Comparison of ENCODE assay signal across 1 cellular context in the genomic region with DNA sequence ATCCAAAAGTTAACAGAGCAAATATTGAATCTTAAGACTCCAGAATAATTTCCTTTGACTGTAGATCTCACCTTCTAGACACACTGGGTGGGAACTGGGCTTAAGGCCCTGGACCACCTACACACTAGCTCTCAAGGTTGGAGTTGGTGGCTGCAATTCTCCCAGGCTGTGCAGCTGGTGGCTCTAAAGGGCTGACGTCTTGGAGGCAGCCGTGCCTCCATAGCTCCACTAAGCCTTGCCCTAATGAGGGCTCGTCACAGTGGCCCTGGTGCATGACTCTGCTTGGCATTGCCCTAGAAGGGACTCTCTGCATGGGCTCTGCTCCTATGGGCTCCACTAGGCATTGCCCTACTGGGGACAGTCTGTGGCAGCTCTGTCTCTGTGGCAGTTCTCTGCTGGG.
TF ChIP-seq lines count a peak whose summit lies in the region.

No MANE protein-coding gene starts in this region.

TF ChIP-seq in H1, 55 proteins besides CTCF, POLR2A, EP300 and RAD21:
- TF ChIP-seq GABPA (IDR thresholded peaks at IDR 0.05; ENCODE audit: borderline replicate concordance, insufficient read depth, low read length) (no peak), BACH1 (IDR thresholded peaks at IDR 0.05; ENCODE audit: low read length) (no peak), CEBPB (IDR thresholded peaks at IDR 0.05; ENCODE audit: low read depth, low read length) (no peak), CHD1 (IDR thresholded peaks at IDR 0.05; ENCODE audit: low read depth, low read length) (no peak), POU5F1 (IDR thresholded peaks at IDR 0.05; ENCODE audit: low read depth, low read length) (no peak), POLR2AphosphoS5 (IDR thresholded peaks at IDR 0.05; ENCODE audit: low read depth, low read length) (no peak), RNF2 (IDR thresholded peaks at IDR 0.05; ENCODE audit: borderline replicate concordance, low read depth, low read length, missing control alignments, poor library complexity, severe bottlenecking) (no peak), TCF12 (IDR thresholded peaks at IDR 0.05; ENCODE audit: low read depth, low read length) (no peak), ZNF274 (IDR thresholded peaks at IDR 0.05; ENCODE audit: borderline replicate concordance, extremely low read depth, low read length) (no peak), JUN (IDR thresholded peaks at IDR 0.05; ENCODE audit: low read depth, low read length) (no peak), KDM5A (IDR thresholded peaks at IDR 0.05; ENCODE audit: low read length) (no peak), CTBP2 (IDR thresholded peaks at IDR 0.05; ENCODE audit: borderline replicate concordance, insufficient read depth, insufficient read length, low read length) (no peak)
- TF ChIP-seq, protein P1, sequence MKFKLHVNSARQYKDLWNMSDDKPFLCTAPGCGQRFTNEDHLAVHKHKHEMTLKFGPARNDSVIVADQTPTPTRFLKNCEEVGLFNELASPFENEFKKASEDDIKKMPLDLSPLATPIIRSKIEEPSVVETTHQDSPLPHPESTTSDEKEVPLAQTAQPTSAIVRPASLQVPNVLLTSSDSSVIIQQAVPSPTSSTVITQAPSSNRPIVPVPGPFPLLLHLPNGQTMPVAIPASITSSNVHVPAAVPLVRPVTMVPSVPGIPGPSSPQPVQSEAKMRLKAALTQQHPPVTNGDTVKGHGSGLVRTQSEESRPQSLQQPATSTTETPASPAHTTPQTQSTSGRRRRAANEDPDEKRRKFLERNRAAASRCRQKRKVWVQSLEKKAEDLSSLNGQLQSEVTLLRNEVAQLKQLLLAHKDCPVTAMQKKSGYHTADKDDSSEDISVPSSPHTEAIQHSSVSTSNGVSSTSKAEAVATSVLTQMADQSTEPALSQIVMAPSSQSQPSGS (IDR thresholded peaks at IDR 0.05; ENCODE audit: low read length), result no peak
- TF ChIP-seq, protein P2, sequence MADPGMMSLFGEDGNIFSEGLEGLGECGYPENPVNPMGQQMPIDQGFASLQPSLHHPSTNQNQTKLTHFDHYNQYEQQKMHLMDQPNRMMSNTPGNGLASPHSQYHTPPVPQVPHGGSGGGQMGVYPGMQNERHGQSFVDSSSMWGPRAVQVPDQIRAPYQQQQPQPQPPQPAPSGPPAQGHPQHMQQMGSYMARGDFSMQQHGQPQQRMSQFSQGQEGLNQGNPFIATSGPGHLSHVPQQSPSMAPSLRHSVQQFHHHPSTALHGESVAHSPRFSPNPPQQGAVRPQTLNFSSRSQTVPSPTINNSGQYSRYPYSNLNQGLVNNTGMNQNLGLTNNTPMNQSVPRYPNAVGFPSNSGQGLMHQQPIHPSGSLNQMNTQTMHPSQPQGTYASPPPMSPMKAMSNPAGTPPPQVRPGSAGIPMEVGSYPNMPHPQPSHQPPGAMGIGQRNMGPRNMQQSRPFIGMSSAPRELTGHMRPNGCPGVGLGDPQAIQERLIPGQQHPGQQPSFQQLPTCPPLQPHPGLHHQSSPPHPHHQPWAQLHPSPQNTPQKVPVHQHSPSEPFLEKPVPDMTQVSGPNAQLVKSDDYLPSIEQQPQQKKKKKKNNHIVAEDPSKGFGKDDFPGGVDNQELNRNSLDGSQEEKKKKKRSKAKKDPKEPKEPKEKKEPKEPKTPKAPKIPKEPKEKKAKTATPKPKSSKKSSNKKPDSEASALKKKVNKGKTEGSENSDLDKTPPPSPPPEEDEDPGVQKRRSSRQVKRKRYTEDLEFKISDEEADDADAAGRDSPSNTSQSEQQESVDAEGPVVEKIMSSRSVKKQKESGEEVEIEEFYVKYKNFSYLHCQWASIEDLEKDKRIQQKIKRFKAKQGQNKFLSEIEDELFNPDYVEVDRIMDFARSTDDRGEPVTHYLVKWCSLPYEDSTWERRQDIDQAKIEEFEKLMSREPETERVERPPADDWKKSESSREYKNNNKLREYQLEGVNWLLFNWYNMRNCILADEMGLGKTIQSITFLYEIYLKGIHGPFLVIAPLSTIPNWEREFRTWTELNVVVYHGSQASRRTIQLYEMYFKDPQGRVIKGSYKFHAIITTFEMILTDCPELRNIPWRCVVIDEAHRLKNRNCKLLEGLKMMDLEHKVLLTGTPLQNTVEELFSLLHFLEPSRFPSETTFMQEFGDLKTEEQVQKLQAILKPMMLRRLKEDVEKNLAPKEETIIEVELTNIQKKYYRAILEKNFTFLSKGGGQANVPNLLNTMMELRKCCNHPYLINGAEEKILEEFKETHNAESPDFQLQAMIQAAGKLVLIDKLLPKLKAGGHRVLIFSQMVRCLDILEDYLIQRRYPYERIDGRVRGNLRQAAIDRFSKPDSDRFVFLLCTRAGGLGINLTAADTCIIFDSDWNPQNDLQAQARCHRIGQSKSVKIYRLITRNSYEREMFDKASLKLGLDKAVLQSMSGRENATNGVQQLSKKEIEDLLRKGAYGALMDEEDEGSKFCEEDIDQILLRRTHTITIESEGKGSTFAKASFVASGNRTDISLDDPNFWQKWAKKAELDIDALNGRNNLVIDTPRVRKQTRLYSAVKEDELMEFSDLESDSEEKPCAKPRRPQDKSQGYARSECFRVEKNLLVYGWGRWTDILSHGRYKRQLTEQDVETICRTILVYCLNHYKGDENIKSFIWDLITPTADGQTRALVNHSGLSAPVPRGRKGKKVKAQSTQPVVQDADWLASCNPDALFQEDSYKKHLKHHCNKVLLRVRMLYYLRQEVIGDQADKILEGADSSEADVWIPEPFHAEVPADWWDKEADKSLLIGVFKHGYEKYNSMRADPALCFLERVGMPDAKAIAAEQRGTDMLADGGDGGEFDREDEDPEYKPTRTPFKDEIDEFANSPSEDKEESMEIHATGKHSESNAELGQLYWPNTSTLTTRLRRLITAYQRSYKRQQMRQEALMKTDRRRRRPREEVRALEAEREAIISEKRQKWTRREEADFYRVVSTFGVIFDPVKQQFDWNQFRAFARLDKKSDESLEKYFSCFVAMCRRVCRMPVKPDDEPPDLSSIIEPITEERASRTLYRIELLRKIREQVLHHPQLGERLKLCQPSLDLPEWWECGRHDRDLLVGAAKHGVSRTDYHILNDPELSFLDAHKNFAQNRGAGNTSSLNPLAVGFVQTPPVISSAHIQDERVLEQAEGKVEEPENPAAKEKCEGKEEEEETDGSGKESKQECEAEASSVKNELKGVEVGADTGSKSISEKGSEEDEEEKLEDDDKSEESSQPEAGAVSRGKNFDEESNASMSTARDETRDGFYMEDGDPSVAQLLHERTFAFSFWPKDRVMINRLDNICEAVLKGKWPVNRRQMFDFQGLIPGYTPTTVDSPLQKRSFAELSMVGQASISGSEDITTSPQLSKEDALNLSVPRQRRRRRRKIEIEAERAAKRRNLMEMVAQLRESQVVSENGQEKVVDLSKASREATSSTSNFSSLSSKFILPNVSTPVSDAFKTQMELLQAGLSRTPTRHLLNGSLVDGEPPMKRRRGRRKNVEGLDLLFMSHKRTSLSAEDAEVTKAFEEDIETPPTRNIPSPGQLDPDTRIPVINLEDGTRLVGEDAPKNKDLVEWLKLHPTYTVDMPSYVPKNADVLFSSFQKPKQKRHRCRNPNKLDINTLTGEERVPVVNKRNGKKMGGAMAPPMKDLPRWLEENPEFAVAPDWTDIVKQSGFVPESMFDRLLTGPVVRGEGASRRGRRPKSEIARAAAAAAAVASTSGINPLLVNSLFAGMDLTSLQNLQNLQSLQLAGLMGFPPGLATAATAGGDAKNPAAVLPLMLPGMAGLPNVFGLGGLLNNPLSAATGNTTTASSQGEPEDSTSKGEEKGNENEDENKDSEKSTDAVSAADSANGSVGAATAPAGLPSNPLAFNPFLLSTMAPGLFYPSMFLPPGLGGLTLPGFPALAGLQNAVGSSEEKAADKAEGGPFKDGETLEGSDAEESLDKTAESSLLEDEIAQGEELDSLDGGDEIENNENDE (IDR thresholded peaks at IDR 0.05; ENCODE audit: insufficient replicate concordance, low read length), result no peak
